In the genomic region with DNA sequence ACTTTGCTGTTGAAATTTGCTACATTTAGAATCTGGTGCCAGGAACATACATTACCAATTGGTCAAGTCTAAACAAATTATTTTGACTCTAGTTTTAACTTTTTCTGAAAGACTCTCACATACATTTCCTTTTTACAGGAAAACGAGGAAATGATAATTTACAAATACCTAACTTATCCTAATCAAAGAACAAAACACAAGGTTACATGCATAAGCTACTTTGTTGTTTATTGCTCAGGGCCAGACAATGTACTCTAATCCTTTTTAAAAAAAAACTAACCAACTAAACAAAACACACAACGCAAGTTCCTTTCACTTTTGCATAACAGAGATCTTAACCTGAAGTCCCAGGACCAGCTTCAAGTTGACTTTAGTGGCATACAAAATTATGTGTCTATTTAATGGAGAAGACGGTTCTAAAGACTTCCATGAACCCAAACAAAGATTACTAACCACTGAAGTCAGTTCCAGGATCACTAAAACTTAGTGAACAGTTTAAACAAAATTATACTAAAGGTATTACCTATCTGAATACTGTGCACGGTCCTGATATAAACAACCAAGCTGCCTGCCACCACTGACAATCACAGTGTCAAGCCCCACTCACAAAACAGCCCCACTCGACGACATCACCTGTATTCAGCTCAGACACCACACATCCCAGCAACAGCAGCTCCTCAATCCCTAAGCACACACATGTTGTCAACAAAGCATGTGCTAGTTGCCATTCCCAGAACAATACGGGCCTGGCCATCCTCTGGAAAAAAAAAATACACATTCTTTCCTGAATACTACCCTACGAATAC, we compare ENCODE assay signal across 8 cellular contexts. TPM values are rescaled to one million over a fixed set of nuclear protein-coding genes. Genes with fewer than 3 reads are reported as not detected.
DNase-seq lines count a peak whose midpoint lies in the region; TF ChIP-seq lines count a peak whose summit lies in the region.

No MANE protein-coding gene starts in this region.

- H3K9me3 ChIP-seq in BLaER1 (no peaks in the 10 kb centered on the region), muscle layer of colon (ENCODE audit: low read length) (no peaks in the 10 kb centered on the region)

- POLR2A ChIA-PET in GM10248 (lab: Yijun Ruan, JAX) = no interaction called here

- peaks cover 51% of the 10 kb centered on the region for H3K4me1 ChIP-seq in BLaER1
- H3K4me1 ChIP-seq in muscle layer of colon (ENCODE audit: insufficient read depth, low read length) = peaks cover 32% of the 10 kb centered on the region

- H3K27ac ChIP-seq in BLaER1 = peak overlapping the region; percentile 98; the same call in 1 of the 2 replicates
- H3K27ac ChIP-seq in muscle layer of colon (ENCODE audit: low read depth, low read length) = peak overlapping the region; percentile 89

- H4K20me1 ChIP-seq in BLaER1 = peaks cover 60% of the 10 kb centered on the region

- H3K9ac ChIP-seq in BLaER1 = peak overlapping the region; percentile 96
- H3K9ac ChIP-seq in muscle layer of colon (ENCODE audit: low read length) = peak overlapping the region; percentile 55

- peak overlapping the region; percentile 95 for H3K4me2 ChIP-seq in BLaER1

- TF ChIP-seq CTCF in cardiac fibroblast (IDR thresholded peaks at IDR 0.05; ENCODE audit: low read depth, low read length) (no peak), GM10248 (IDR thresholded peaks at IDR 0.05; ENCODE audit: control extremely low read depth, extremely low read depth, low read depth, missing control alignments) (no peak)

- H3K4me3 ChIP-seq in BLaER1 (peak overlapping the region; percentile 96), cardiac fibroblast (replicated peaks in 1 of 2; ENCODE audit: low read depth in 2 of 2, low read length in 2 of 2) (peak overlapping the region; percentile 96 to 98), muscle layer of colon (ENCODE audit: low read depth in 1 of 2, low read length in 2 of 2) (peak overlapping the region; percentile 90 to 93)
- peak overlapping the region; percentile 74 for H3K4me3 ChIP-seq in Jurkat, Clone E6-1 (ENCODE audit: low read length)

- no peaks in the 10 kb centered on the region for H3K27me3 ChIP-seq in BLaER1
- H3K27me3 ChIP-seq in muscle layer of colon (ENCODE audit: control insufficient read depth in 1 of 2, insufficient read depth in 2 of 2, low read length in 2 of 2) = no peaks in the 10 kb centered on the region

- CTCF ChIA-PET in GM10248 (lab: Yijun Ruan, JAX) = interaction anchor here (0.9 to 2.5 kb wide), 7 partner anchors 8 to 44 kb away, joined by 3 to 22 read pairs (median 3); no protein-coding TSS in a partner anchor

- H3K36me3 ChIP-seq in BLaER1 (no peaks in the 10 kb centered on the region), muscle layer of colon (ENCODE audit: insufficient read depth, low read length) (no peaks in the 10 kb centered on the region)

- no peak for DNase-seq in Jurkat, Clone E6-1 (ENCODE audit: low read depth, low spot score)
- DNase-seq in cardiac fibroblast (ENCODE audit: low read depth in 2 of 2) (no peak), Ammon's horn (ENCODE audit: low spot score) (no peak), NOMO-1 treated with dmso at 0.1 percent for 144 hours (lab: John Stamatoyannopoulos, UW; ENCODE audit: unreplicated experiment) (no peak), ecto neural progenitor cell (ENCODE audit: low spot score) (no peak), GM10248 (ENCODE audit: extremely low spot score) (no peak)

RNA-seq across cellular contexts. Expression of a gene that starts 1.9 kb away (rescaled TPM):
- polyA plus RNA-seq in Jurkat, Clone E6-1 (2012; ENCODE audit: insufficient read depth, insufficient read length) = 7.2 TPM

RNA-seq across cellular contexts. Expression of a gene that starts 54.5 kb away (rescaled TPM):
- 284 TPM for polyA plus RNA-seq in Jurkat, Clone E6-1 (2012; ENCODE audit: insufficient read depth, insufficient read length)
